In genomic region chr20:48372851-48373554, GRCh38 we compare ENCODE assay signal across 8 cellular contexts.
DNase-seq lines count a peak whose midpoint lies in the region; ATAC-seq, FAIRE-seq and TF ChIP-seq lines count a peak whose summit lies in the region.
"Not testable (repeated sequence)": the region's sequence is repeated elsewhere in the genome, so short reads cannot be mapped to it uniquely, and the experiment has no call there.

No MANE protein-coding gene starts in this region.

- WGBS in mesenchymal stem cell = 73% methylated on average over 26 of the region's 35 CpGs
- 38 to 42% methylated on average over 29 to 34 of the region's 35 CpGs for WGBS in pancreas, 2 donors

- peak overlapping the region; percentile 78 for H2AK5ac ChIP-seq in mesenchymal stem cell (ENCODE audit: low read length, severe bottlenecking)

- H3K9me3 ChIP-seq in mesenchymal stem cell (ENCODE audit: control insufficient read depth, low read length); pancreas: not testable (repeated sequence)

- not testable (repeated sequence) for H3K18ac ChIP-seq in mesenchymal stem cell (ENCODE audit: low read depth in 1 of 2, low read length in 2 of 2)

- intact Hi-C loops in Calu3 (cut with micrococcal nuclease; ENCODE audit: unreplicated experiment) = loop anchor here (5.0 to 10.0 kb wide), 2 partner anchors 162 to 601 kb away; no protein-coding TSS in a partner anchor
- intact Hi-C loops in pancreas (cut with DNase I) = not testable (repeated sequence)

- not testable (repeated sequence) for H2AFZ ChIP-seq in mesenchymal stem cell (ENCODE audit: low read depth, low read length)

- H3K4me1 Mint-ChIP-seq in Calu3 (ENCODE audit: low read depth, unreplicated experiment) (peaks cover 64% of the 10 kb centered on the region), type B pancreatic cell (ENCODE audit: unreplicated experiment) (peaks cover 59% of the 10 kb centered on the region)

- not testable (repeated sequence) for H3K27me3 Mint-ChIP-seq in Calu3 (ENCODE audit: unreplicated experiment)
- H3K27me3 Mint-ChIP-seq in type B pancreatic cell = peaks cover 12% of the 10 kb centered on the region

- H3K27ac ChIP-seq in mesenchymal stem cell (ENCODE audit: low read length, poor library complexity, severe bottlenecking); pancreas: not testable (repeated sequence)

- peaks cover 17% of the 10 kb centered on the region for H3K4me1 ChIP-seq in mesenchymal stem cell (ENCODE audit: control insufficient read depth, insufficient read depth, low read depth, low read length)
- not testable (repeated sequence) for H3K4me1 ChIP-seq in pancreas

- peaks cover 24% of the 10 kb centered on the region for H3K36me3 Mint-ChIP-seq in Calu3 (ENCODE audit: insufficient read depth, unreplicated experiment)
- H3K36me3 Mint-ChIP-seq in type B pancreatic cell = not testable (repeated sequence)

- not testable (repeated sequence) for H3K79me1 ChIP-seq in mesenchymal stem cell (replicated peaks; ENCODE audit: low read length, poor library complexity, severe bottlenecking)

- not testable (repeated sequence) for H3K23ac ChIP-seq in mesenchymal stem cell (ENCODE audit: low read length in 2 of 2)

- not testable (repeated sequence) for H3K4me2 ChIP-seq in mesenchymal stem cell (ENCODE audit: low read length, poor library complexity, severe bottlenecking)

- DNase-seq in Calu3 (peak; percentile 93), HuH-7 (ENCODE audit: low spot score) (peak; percentile 59), SW480 (ENCODE audit: low spot score) (peak; percentile 44), ecto neural progenitor cell (ENCODE audit: low spot score) (peak; percentile 73), islet precursor cell (peak; percentile 77), pancreas (peak in 2 of 6 donors; percentile 7 to 16)
- DNase-seq in mesenchymal stem cell; type B pancreatic cell (ENCODE audit: extremely low spot score, unreplicated experiment): not testable (repeated sequence)

- not testable (repeated sequence) for H3K14ac ChIP-seq in mesenchymal stem cell (ENCODE audit: low read length in 2 of 2)

- H3K27ac Mint-ChIP-seq in Calu3 (ENCODE audit: unreplicated experiment) = peak overlapping the region; percentile 99
- peak overlapping the region; percentile 75 for H3K27ac Mint-ChIP-seq in type B pancreatic cell

- CTCF ChIA-PET in Calu3 (lab: Charles Lee) = interaction anchor here (0.7 to 1.2 kb wide), 7 partner anchors 9 to 248 kb away, joined by 3 to 8 read pairs (median 4); no protein-coding TSS in a partner anchor

- not testable (repeated sequence) for H3K4me3 ChIP-seq in mesenchymal stem cell (ENCODE audit: insufficient read depth in 1 of 2, low read depth in 1 of 2, low read length in 2 of 2); pancreas

- H3K27me3 ChIP-seq in mesenchymal stem cell (ENCODE audit: control insufficient read depth in 1 of 2, insufficient read depth in 1 of 2, low read length in 2 of 2) = peaks cover 6 to 70% of the 10 kb centered on the region in 2 experiments
- not testable (repeated sequence) for H3K27me3 ChIP-seq in pancreas

- peak overlapping the region; percentile 68 for H3K4me3 Mint-ChIP-seq in Calu3 (ENCODE audit: low read depth, unreplicated experiment)
- not testable (repeated sequence) for H3K4me3 Mint-ChIP-seq in type B pancreatic cell

- not testable (repeated sequence) for H3K36me3 ChIP-seq in mesenchymal stem cell (ENCODE audit: control insufficient read depth in 1 of 2, insufficient read depth in 2 of 2, low read depth in 1 of 2, low read length in 2 of 2); pancreas

- H4K8ac ChIP-seq in mesenchymal stem cell (ENCODE audit: low read length) = not testable (repeated sequence)

- H2BK120ac ChIP-seq in mesenchymal stem cell (ENCODE audit: low read depth, low read length) = not testable (repeated sequence)

- H2BK5ac ChIP-seq in mesenchymal stem cell (ENCODE audit: low read depth, low read length, poor library complexity, severe bottlenecking) = not testable (repeated sequence)

- peak in 3 of 4 donors; percentile 14 to 55 (median 53) for ATAC-seq in pancreas

- not testable (repeated sequence) for H2BK12ac ChIP-seq in mesenchymal stem cell (ENCODE audit: low read length in 2 of 2)

- not testable (repeated sequence) for H4K91ac ChIP-seq in mesenchymal stem cell (ENCODE audit: low read length)

- not testable (repeated sequence) for H3K9me3 Mint-ChIP-seq in Calu3 (ENCODE audit: low read depth, unreplicated experiment); type B pancreatic cell

- not testable (repeated sequence) for H3K4ac ChIP-seq in mesenchymal stem cell (ENCODE audit: low read depth in 1 of 2, low read length in 2 of 2)

- H3K9ac ChIP-seq in mesenchymal stem cell (ENCODE audit: low read length) = not testable (repeated sequence)

- BruUV-seq in Calu3 (replicated peaks; lab: Mats Ljungman, UMichigan) = not testable (repeated sequence)

- H2BK15ac ChIP-seq in mesenchymal stem cell (ENCODE audit: low read depth, poor library complexity, severe bottlenecking) = not testable (repeated sequence)

- TF ChIP-seq CTCF in Calu3 (IDR thresholded peaks at IDR 0.05; ENCODE audit: unreplicated experiment); pancreas (IDR thresholded peaks at IDR 0.05); type B pancreatic cell (conservative IDR thresholded peaks at IDR 0.05): not testable (repeated sequence)

- not testable (repeated sequence) for FAIRE-seq in pancreas (lab: Jason Lieb, UNC)
